15 cellular contexts compared by ENCODE assay signal in genomic region chr2:157433335-157433890, GRCh38. TPM values are rescaled to one million over a fixed set of nuclear protein-coding genes. Genes with fewer than 3 reads are reported as not detected.
DNase-seq lines count a peak whose midpoint lies in the region; ATAC-seq, FAIRE-seq and TF ChIP-seq lines count a peak whose summit lies in the region.
"Had no signal": no experiment of that assay in that cellular context is flagged by ENCODE, and none has a peak within 500 bp of the region (broad histone marks: within the 10 kb centered on the region; RNA-seq: fewer than 3 reads in every experiment).

No MANE protein-coding gene starts in this region.

- peak overlapping the region; percentile 92 for H3K4me3 Mint-ChIP-seq in activated T-cell treated with anti-CD3 and anti-CD28 coated beads, Interleukin-2, amount 50 U/mL, for 24 hours
- H3K4me3 Mint-ChIP-seq: type B pancreatic cell had no signal

- peak overlapping the region; percentile 44 for H3K4me3 ChIP-seq in SK-N-MC
- H3K4me3 ChIP-seq in upper lobe of left lung: peak overlapping the region in 1 of 4 donors; percentile 3
- H3K4me3 ChIP-seq: dorsolateral prefrontal cortex had no signal

- no peaks in the 10 kb centered on the region for H3K9me3 Mint-ChIP-seq in activated T-cell treated with anti-CD3 and anti-CD28 coated beads, Interleukin-2, amount 50 U/mL, for 24 hours
- H3K9me3 Mint-ChIP-seq: type B pancreatic cell had no signal

- no peak for TF ChIP-seq EP300 in upper lobe of left lung (IDR thresholded peaks at IDR 0.05)

- DNase-seq in activated T-cell treated with anti-CD3 and anti-CD28 coated beads, Interleukin-2, amount 50 U/mL, for 24 hours: no peak
- no peak for DNase-seq in activated T-cell treated with anti-CD3 and anti-CD28 coated beads, Interleukin-2, amount 50 U/mL, for 48 hours
- DNase-seq in SK-N-MC (ENCODE audit: low read depth, low spot score) (peak; percentile 63), renal cortical epithelial cell (ENCODE audit: low read depth) (peak; percentile 41), upper lobe of left lung (no peak), dermis blood vessel endothelial cell (no peak), NCI-H524 treated with DMSO at 0.1 percent for 48 hours (lab: John Stamatoyannopoulos, UW) (no peak)
- DNase-seq: ACHN, dorsolateral prefrontal cortex, head of caudate nucleus, WERI-Rb-1 had no signal

- ATAC-seq in upper lobe of left lung (ENCODE audit: low FRiP score in 2 of 2): no peak

- peak overlapping the region; percentile 89 for H3K27ac Mint-ChIP-seq in activated T-cell treated with anti-CD3 and anti-CD28 coated beads, Interleukin-2, amount 50 U/mL, for 24 hours
- H3K27ac Mint-ChIP-seq: type B pancreatic cell had no signal

- H3K36me3 Mint-ChIP-seq in activated T-cell treated with anti-CD3 and anti-CD28 coated beads, Interleukin-2, amount 50 U/mL, for 24 hours (ENCODE audit: low read depth): peaks cover 98% of the 10 kb centered on the region
- H3K36me3 Mint-ChIP-seq: type B pancreatic cell had no signal

- H3K4me1 ChIP-seq in upper lobe of left lung: peaks cover 8 to 16% (median 11%) of the 10 kb centered on the region in 4 donors

- TF ChIP-seq POLR2A in upper lobe of left lung (IDR thresholded peaks at IDR 0.05): no peak

- H3K27me3 ChIP-seq in upper lobe of left lung: no peaks in the 10 kb centered on the region

- peaks cover 78% of the 10 kb centered on the region for H3K4me1 Mint-ChIP-seq in activated T-cell treated with anti-CD3 and anti-CD28 coated beads, Interleukin-2, amount 50 U/mL, for 24 hours (ENCODE audit: low read depth)

- FAIRE-seq in endometrium (lab: Jason Lieb, UNC): peak; percentile 78

- peak overlapping the region; percentile 85 for H3K27ac ChIP-seq in SK-N-MC
- H3K27ac ChIP-seq in upper lobe of left lung: no peak overlapping the region
- H3K27ac ChIP-seq: RWPE1, WERI-Rb-1 had no signal

- H3K9me3 ChIP-seq in SK-N-MC (ENCODE audit: low read depth, low read length) (no peaks in the 10 kb centered on the region), upper lobe of left lung (no peaks in the 10 kb centered on the region)

- no peak for TF ChIP-seq CTCF in upper lobe of left lung (IDR thresholded peaks at IDR 0.05)

- H3K36me3 ChIP-seq in SK-N-MC (ENCODE audit: insufficient read depth, low read length) (no peaks in the 10 kb centered on the region), upper lobe of left lung (peaks cover 0 to 9% (median 3%) of the 10 kb centered on the region in 4 donors)
- H3K36me3 ChIP-seq: WERI-Rb-1 had no signal

- peak overlapping the region; percentile 19 for H3K9ac ChIP-seq in SK-N-MC (ENCODE audit: insufficient read length)

- WGBS in upper lobe of left lung, 2 donors: 13 to 21% methylated on average over 1 of the region's 1 CpG

- no peaks in the 10 kb centered on the region for H3K27me3 Mint-ChIP-seq in activated T-cell treated with anti-CD3 and anti-CD28 coated beads, Interleukin-2, amount 50 U/mL, for 24 hours
- H3K27me3 Mint-ChIP-seq: type B pancreatic cell had no signal

RNA-seq across cellular contexts. Expression of gene CYTIP, which starts 10.5 kb away (rescaled TPM):
- total RNA-seq in renal cortical epithelial cell: 0.94 TPM in 1 of 2 replicates, not detected in the other
- 10 to 100 TPM; 23.1 to 47.1 (median 28.5) TPM for total RNA-seq in upper lobe of left lung
- 0.14 TPM in 1 of 2 replicates, not detected in the other for total RNA-seq in dermis blood vessel endothelial cell
- total RNA-seq: lung microvascular endothelial cell had no signal

Comparison
In these comparisons a context has a peak if more than half of its experiments do, and no peak if none do; other contexts are left out.
1. DNase-seq: peak in SK-N-MC (single experiment) and renal cortical epithelial cell (single experiment); none in activated T-cell treated with anti-CD3 and anti-CD28 coated beads, Interleukin-2, amount 50 U/mL, for 24 hours (single experiment), activated T-cell treated with anti-CD3 and anti-CD28 coated beads, Interleukin-2, amount 50 U/mL, for 48 hours (0 of 2), upper lobe of left lung (0 of 2), dermis blood vessel endothelial cell (single experiment) and NCI-H524 treated with DMSO at 0.1 percent for 48 hours (single experiment).
2. RNA of gene CYTIP, which starts 10.5 kb away (total RNA-seq): 23.1 to 47.1 TPM in upper lobe of left lung; 0.94 TPM in renal cortical epithelial cell and 0.14 TPM in dermis blood vessel endothelial cell; every median in the first group is over 10 times any median in the second.